Comparison of ENCODE assay signal across 15 cellular contexts in the genomic region with DNA sequence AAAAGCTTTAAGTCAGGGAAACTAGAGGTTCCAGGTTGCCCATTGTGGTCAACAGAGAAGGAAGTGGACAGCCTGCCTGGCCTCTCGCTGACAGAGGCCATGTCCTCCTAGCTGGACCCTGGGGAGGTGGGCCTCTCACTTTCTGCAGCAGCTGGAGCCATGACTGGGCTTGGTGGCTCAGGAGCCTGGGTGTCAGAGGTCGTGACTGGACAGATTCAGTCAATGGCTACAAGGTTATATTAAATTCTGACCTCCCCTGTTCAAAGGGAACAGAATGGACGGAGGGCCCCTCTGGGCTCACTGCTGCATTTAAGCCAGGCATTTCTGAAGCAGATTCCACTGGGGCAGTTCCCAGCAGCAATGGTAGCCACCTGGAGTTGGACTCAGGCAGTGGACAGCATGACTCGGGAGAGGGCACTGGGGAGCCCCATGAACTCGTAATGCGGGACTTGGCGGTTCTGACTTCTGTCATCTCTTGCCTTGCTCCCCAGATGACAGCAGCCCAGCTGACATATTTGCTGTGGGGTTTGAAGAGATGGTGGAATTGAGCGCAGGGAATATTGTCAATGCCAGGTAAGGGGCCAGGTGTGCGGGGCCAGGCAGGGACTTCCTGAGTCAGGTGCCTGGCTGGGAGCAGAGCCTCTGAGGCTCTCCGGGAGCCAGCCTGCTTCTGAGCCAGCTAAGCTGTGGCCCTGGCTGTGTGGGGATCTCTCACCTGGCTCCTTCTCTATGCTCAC.
DNase-seq lines count a peak whose midpoint lies in the region; ATAC-seq and TF ChIP-seq lines count a peak whose summit lies in the region.
"Had no signal": no experiment of that assay in that cellular context is flagged by ENCODE, and none has a peak within 500 bp of the region (broad histone marks: within the 10 kb centered on the region; RNA-seq: fewer than 3 reads in every experiment).

No MANE protein-coding gene starts in this region.

- TF ChIP-seq POLR2A in HCT116 (IDR thresholded peaks at IDR 0.05; ENCODE audit: borderline replicate concordance, extremely low read depth, insufficient read depth, insufficient read length) = no peak

- CTCF ChIA-PET in AG04450 (lab: Charles Lee) = interaction anchor here (0.7 to 1.0 kb wide), 3 partner anchors 42 to 195 kb away, joined by 3 to 5 read pairs (median 4); no protein-coding TSS in a partner anchor
- CTCF ChIA-PET in HCT116 (lab: Charles Lee) = interaction anchor here (1.3 to 1.4 kb wide), 2 partner anchors 21 to 42 kb away, joined by 3 to 6 read pairs; no protein-coding TSS in a partner anchor

- H3K4me3 ChIP-seq in AG04450 (ENCODE audit: low read depth, low read length) (no peak overlapping the region), HCT116 (replicated peaks in 1 of 2; ENCODE audit: low read depth in 1 of 2, low read length in 2 of 2) (peak overlapping the region in 1 of 2 experiments; percentile 35; a peak in 2 of 4 replicates), coronary artery (no peak overlapping the region), osteoblast (ENCODE audit: insufficient read depth, low read length) (no peak overlapping the region)
- H3K4me3 ChIP-seq: MG63, SJCRH30 had no signal

- no peak for TF ChIP-seq RAD21 in HCT116 (IDR thresholded peaks at IDR 0.05; ENCODE audit: low read depth)

- H3K9me3 ChIP-seq in AG04450 (ENCODE audit: control insufficient read depth, insufficient read depth, low read length) = no peaks in the 10 kb centered on the region; the same call in 1 of the 2 replicates
- H3K9me3 ChIP-seq in HCT116 (ENCODE audit: control insufficient read depth in 1 of 2, insufficient read depth in 1 of 2, low read depth in 1 of 2, low read length in 2 of 2) = no peaks in the 10 kb centered on the region
- H3K9me3 ChIP-seq in osteoblast (ENCODE audit: low read depth, low read length) = no peaks in the 10 kb centered on the region
- H3K9me3 ChIP-seq: MG63, SJCRH30 had no signal

- H3K9me2 ChIP-seq in HCT116 (ENCODE audit: insufficient read depth) = no peaks in the 10 kb centered on the region

- H4K20me1 ChIP-seq in HCT116 (ENCODE audit: insufficient read depth) = no peaks in the 10 kb centered on the region
- no peaks in the 10 kb centered on the region for H4K20me1 ChIP-seq in osteoblast (ENCODE audit: insufficient read depth, low read length)

- H3K79me2 ChIP-seq in HCT116 (ENCODE audit: insufficient read depth, low read length) (no peaks in the 10 kb centered on the region), osteoblast (ENCODE audit: insufficient read depth, low read length) (peaks cover 12% of the 10 kb centered on the region)

- RAD21 ChIA-PET in HCT116 (lab: Charles Lee; ENCODE audit: low non-redundant PET in 1 of 2, low total read pairs in 2 of 2, uncharacterized antibody in 2 of 2, unreplicated experiment in 2 of 2) = no interaction called here

- BruUV-seq in HCT116 (replicated peaks; lab: Mats Ljungman, UMichigan) = no TSS peak

- H3K4me2 ChIP-seq in HCT116 (ENCODE audit: low read length) = peak overlapping the region; percentile 76
- H3K4me2 ChIP-seq in osteoblast (ENCODE audit: insufficient read depth, low read length) = no peak overlapping the region

- no peak for DNase-seq in AG04450 (ENCODE audit: low read depth, low spot score)
- no peak for DNase-seq in HCT116 (ENCODE audit: low read depth, low spot score)
- DNase-seq in coronary artery (ENCODE audit: low spot score) = no peak
- peak; percentile 42 for DNase-seq in osteoblast (ENCODE audit: insufficient read length, low spot score, missing footprints)
- DNase-seq in SW 1271 (lab: John Stamatoyannopoulos, UW) = no peak
- no peak for DNase-seq in activated gamma-delta T cell treated with Interleukin-2 at 50 U/mL for 16 hours
- DNase-seq: activated CD4-positive, alpha-beta T cell treated with anti-CD3 and anti-CD28 coated beads for 1 hour; activated naive CD4-positive, alpha-beta T cell treated with anti-CD3 and anti-CD28 coated beads, Interleukin-2, amount 10 ng/mL, durations not matched to agents 7 days and 5 days; CD8-positive, alpha-beta memory T cell; naive B cell; NCI-H2227 treated with DMSO at 0.1 percent for 48 hours; SJCRH30 had no signal

- POLR2A ChIA-PET in AG04450 (lab: Yijun Ruan, JAX) = no interaction called here
- POLR2A ChIA-PET in HCT116 (lab: Charles Lee) = interaction anchor here (0.7 to 2.4 kb wide), 2 partner anchors 11 to 26 kb away, joined by 3 to 6 read pairs; no protein-coding TSS in a partner anchor

- peak overlapping the region; percentile 49 for H3K9ac ChIP-seq in HCT116 (ENCODE audit: low read length)

- no peak for TF ChIP-seq CTCF in AG04450 (IDR thresholded peaks at IDR 0.05; ENCODE audit: low read depth, low read length)
- TF ChIP-seq CTCF in HCT116 (IDR thresholded peaks at IDR 0.05 in 2 of 3, conservative IDR thresholded peaks at IDR 0.05 in 1 of 3; ENCODE audit: borderline replicate concordance in 1 of 3, insufficient read depth in 1 of 3, low read depth in 2 of 3, low read length in 2 of 3) = no peak
- TF ChIP-seq CTCF in coronary artery (IDR thresholded peaks at IDR 0.05) = no peak
- TF ChIP-seq CTCF in osteoblast (IDR thresholded peaks at IDR 0.05; ENCODE audit: extremely low read depth, low read depth, low read length) = no peak

- H3K4me1 ChIP-seq in HCT116 (ENCODE audit: control insufficient read depth in 1 of 2, insufficient read depth in 2 of 2, low read length in 2 of 2) (peaks cover 26 to 46% of the 10 kb centered on the region in 2 experiments), osteoblast (ENCODE audit: insufficient read depth, low read length) (peaks cover 30% of the 10 kb centered on the region)

- intact Hi-C loops in HCT116 (cut with micrococcal nuclease) = no loop called here

- H3K27ac ChIP-seq in AG04450 (ENCODE audit: low read depth, low read length) (peak overlapping the region; percentile 75), HCT116 (ENCODE audit: low read depth, low read length) (peak overlapping the region; percentile 78), coronary artery (peak overlapping the region; percentile 64 to 69), osteoblast (ENCODE audit: low read depth, low read length) (peak overlapping the region; percentile 97)
- H3K27ac ChIP-seq: SJCRH30 had no signal

- H3K27me3 ChIP-seq in AG04450 (ENCODE audit: control insufficient read depth, insufficient read depth, low read length) = no peaks in the 10 kb centered on the region
- H3K27me3 ChIP-seq in HCT116 (ENCODE audit: insufficient read depth, low read length) = no peaks in the 10 kb centered on the region
- no peaks in the 10 kb centered on the region for H3K27me3 ChIP-seq in osteoblast (ENCODE audit: insufficient read depth, low read length)
- H3K27me3 ChIP-seq: MG63, SJCRH30 had no signal

- H2AFZ ChIP-seq in HCT116 (ENCODE audit: low read depth, low read length, poor library complexity, severe bottlenecking) (no peak overlapping the region), osteoblast (ENCODE audit: low read length) (no peak overlapping the region)

- ATAC-seq in HCT116 = peak; percentile 86
- no peak for ATAC-seq in HG03095 (IDR thresholded peaks at IDR 0.05; ENCODE audit: unreplicated experiment)
- no peak for ATAC-seq in HG02870 (IDR thresholded peaks at IDR 0.05; ENCODE audit: unreplicated experiment)

- H3K36me3 ChIP-seq in HCT116 (ENCODE audit: control insufficient read depth in 1 of 2, insufficient read depth in 2 of 2, low read length in 2 of 2) = peaks cover 0 to 20% of the 10 kb centered on the region in 2 experiments; a peak in 2 of 4 replicates
- peaks cover 90% of the 10 kb centered on the region for H3K36me3 ChIP-seq in osteoblast (ENCODE audit: insufficient read depth, low read length)

TF ChIP-seq in HCT116, 20 proteins besides CTCF, POLR2A, EP300 and RAD21:
- TF ChIP-seq YY1 (IDR thresholded peaks at IDR 0.05; ENCODE audit: extremely low read depth, insufficient replicate concordance, low read depth, low read length) (no peak), ZFX (IDR thresholded peaks at IDR 0.05) (no peak), EGR1 (IDR thresholded peaks at IDR 0.05; ENCODE audit: low read depth) (no peak), CEBPB (IDR thresholded peaks at IDR 0.05; ENCODE audit: low read depth) (no peak), SIN3A (IDR thresholded peaks at IDR 0.05; ENCODE audit: low read depth) (no peak), TCF7L2 (IDR thresholded peaks at IDR 0.05; ENCODE audit: borderline replicate concordance, extremely low read depth, insufficient read depth, insufficient read length) (no peak), FOSL1 (IDR thresholded peaks at IDR 0.05; ENCODE audit: low read depth) (no peak), EZH2 (IDR thresholded peaks at IDR 0.05) (no peak)
- TF ChIP-seq, protein P1, sequence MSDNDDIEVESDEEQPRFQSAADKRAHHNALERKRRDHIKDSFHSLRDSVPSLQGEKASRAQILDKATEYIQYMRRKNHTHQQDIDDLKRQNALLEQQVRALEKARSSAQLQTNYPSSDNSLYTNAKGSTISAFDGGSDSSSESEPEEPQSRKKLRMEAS (IDR thresholded peaks at IDR 0.05) = no peak
- TF ChIP-seq, protein P2, sequence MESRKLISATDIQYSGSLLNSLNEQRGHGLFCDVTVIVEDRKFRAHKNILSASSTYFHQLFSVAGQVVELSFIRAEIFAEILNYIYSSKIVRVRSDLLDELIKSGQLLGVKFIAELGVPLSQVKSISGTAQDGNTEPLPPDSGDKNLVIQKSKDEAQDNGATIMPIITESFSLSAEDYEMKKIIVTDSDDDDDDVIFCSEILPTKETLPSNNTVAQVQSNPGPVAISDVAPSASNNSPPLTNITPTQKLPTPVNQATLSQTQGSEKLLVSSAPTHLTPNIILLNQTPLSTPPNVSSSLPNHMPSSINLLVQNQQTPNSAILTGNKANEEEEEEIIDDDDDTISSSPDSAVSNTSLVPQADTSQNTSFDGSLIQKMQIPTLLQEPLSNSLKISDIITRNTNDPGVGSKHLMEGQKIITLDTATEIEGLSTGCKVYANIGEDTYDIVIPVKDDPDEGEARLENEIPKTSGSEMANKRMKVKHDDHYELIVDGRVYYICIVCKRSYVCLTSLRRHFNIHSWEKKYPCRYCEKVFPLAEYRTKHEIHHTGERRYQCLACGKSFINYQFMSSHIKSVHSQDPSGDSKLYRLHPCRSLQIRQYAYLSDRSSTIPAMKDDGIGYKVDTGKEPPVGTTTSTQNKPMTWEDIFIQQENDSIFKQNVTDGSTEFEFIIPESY (IDR thresholded peaks at IDR 0.05; ENCODE audit: extremely low read depth, insufficient replicate concordance, low read length) = no peak
